ENCODE assay signal across 20 cellular contexts in the genomic region with DNA sequence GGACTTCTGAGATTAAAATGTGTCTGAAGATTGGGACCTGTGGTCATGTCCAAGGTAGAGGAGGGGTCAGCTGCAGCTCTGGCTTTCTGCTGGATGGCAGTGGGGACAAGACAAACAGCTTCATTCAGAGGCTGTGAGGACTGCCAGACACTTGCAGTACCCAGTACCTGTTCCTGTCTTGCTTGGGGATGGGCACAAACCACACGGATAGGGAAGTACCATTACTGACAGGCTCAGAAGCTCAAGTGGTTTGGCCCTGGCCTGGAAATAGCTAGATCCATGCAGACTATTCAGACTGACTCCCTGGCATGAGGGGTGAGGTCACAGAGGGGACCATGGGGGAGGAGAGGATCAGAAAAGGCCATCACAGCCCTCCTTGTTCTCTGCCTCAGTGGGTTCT.
"Had no signal": no experiment of that assay in that cellular context is flagged by ENCODE, and none has a peak within 500 bp of the region (broad histone marks: within the 10 kb centered on the region; RNA-seq: fewer than 3 reads in every experiment).

No MANE protein-coding gene starts in this region.

- H3K9me3 Mint-ChIP-seq: activated T-helper 1 cell treated with anti-CD3 and anti-CD28 coated beads, Interleukin-12 subunit alpha, Interleukin-12 subunit beta, Interleukin-2, Interleukin-4 antibody, amounts not matched to agents 30 ng/mL and 10 ng/mL and 1 ng/mL, durations not matched to agents 14 hours and 24 hours and 36 hours had no signal

- ATAC-seq: activated CD8-positive, alpha-beta T cell treated with anti-CD3 and anti-CD28 coated beads, Interleukin-2, amount 10 ng/mL, durations not matched to agents 7 days and 5 days; activated naive CD4-positive, alpha-beta T cell treated with anti-CD3 and anti-CD28 coated beads, Interleukin-2, amount 50 U/mL, for 72 hours; heart left ventricle; lower lobe of right lung; mucosa of descending colon; sciatic nerve had no signal

- H3K27ac Mint-ChIP-seq: activated CD8-positive, alpha-beta T cell treated with anti-CD3 and anti-CD28 coated beads, Interleukin-2, amount 10 ng/mL, durations not matched to agents 7 days and 5 days; activated naive CD4-positive, alpha-beta T cell treated with anti-CD3 and anti-CD28 coated beads, Interleukin-2, amount 50 U/mL, for 72 hours; activated T-helper 1 cell treated with anti-CD3 and anti-CD28 coated beads, Interleukin-12 subunit alpha, Interleukin-12 subunit beta, Interleukin-2, Interleukin-4 antibody, amounts not matched to agents 30 ng/mL and 10 ng/mL and 1 ng/mL, durations not matched to agents 14 hours and 24 hours and 36 hours; dendritic cell treated with granulocyte-macrophage colony-stimulating factor and Interleukin-4, amounts not matched to agents 40 ng/mL and 50 ng/mL, for 4 days had no signal

- H3K27ac ChIP-seq: brain microvascular endothelial cell, heart left ventricle, lower lobe of right lung, thyroid gland had no signal

- H3K4me3 Mint-ChIP-seq: activated CD8-positive, alpha-beta T cell treated with anti-CD3 and anti-CD28 coated beads, Interleukin-2, amount 10 ng/mL, durations not matched to agents 7 days and 5 days; activated T-helper 1 cell treated with anti-CD3 and anti-CD28 coated beads, Interleukin-12 subunit alpha, Interleukin-12 subunit beta, Interleukin-2, Interleukin-4 antibody, amounts not matched to agents 30 ng/mL and 10 ng/mL and 1 ng/mL, durations not matched to agents 14 hours and 24 hours and 36 hours; dendritic cell treated with granulocyte-macrophage colony-stimulating factor and Interleukin-4, amounts not matched to agents 40 ng/mL and 50 ng/mL, for 4 days had no signal

- H3K4me3 ChIP-seq: heart left ventricle, lower lobe of right lung, mucosa of descending colon, thyroid gland had no signal

- DNase-seq: activated CD4-positive, alpha-beta T cell treated with anti-CD3 and anti-CD28 coated beads for 1 hour; activated CD4-positive, alpha-beta T cell treated with anti-CD3 and anti-CD28 coated beads, Interleukin-2, amount 50 U/mL, for 1 hour; activated CD8-positive, alpha-beta T cell treated with anti-CD3 and anti-CD28 coated beads, Interleukin-2, amount 10 ng/mL, durations not matched to agents 7 days and 5 days; activated gamma-delta T cell; aorta; brain microvascular endothelial cell; caudate nucleus; effector CD4-positive, alpha-beta T cell; heart left ventricle; lower lobe of right lung; mesendoderm; mucosa of descending colon; stimulated activated CD4-positive, alpha-beta T cell treated with anti-CD3 and anti-CD28 coated beads, Interleukin-2, amount 100 ng/mL, for 48 hours; stimulated activated naive CD4-positive, alpha-beta T cell treated with Interleukin-2 at 50 U/mL for 16 hours; thyroid gland; WERI-Rb-1 had no signal

- H3K9me3 ChIP-seq: thyroid gland had no signal

- H3K36me3 ChIP-seq: brain microvascular endothelial cell, heart left ventricle, lower lobe of right lung, thyroid gland, WERI-Rb-1 had no signal

- H3K27me3 ChIP-seq: brain microvascular endothelial cell, thyroid gland had no signal
